Comparison of ENCODE assay signal across 20 cellular contexts in the genomic region with DNA sequence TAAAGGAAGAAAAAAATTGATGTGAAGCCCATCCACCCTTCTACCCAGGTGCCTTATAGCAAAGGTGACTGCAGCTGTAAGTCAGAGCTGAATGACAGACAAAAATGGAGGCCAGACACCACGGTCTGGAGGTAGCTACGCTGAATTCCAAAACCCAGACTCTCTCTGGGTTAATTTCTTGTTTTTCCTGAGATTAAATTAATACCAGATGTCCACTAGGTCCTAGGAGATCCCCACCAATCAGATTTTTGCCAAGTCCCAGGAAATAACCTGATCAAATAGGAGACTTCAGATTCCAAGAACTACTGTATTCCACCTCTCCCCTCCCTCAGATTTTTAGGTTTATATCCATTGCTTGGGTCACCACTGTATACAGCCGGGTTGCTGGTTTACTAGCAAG. TPM values are rescaled to one million over a fixed set of nuclear protein-coding genes. Genes with fewer than 3 reads are reported as not detected.
"Had no signal": no experiment of that assay in that cellular context is flagged by ENCODE, and none has a peak within 500 bp of the region (broad histone marks: within the 10 kb centered on the region; RNA-seq: fewer than 3 reads in every experiment).

No MANE protein-coding gene starts in this region.

- H3K9me3 Mint-ChIP-seq: activated T-helper 1 cell treated with anti-CD3 and anti-CD28 coated beads, Interleukin-12 subunit alpha, Interleukin-12 subunit beta, Interleukin-2, Interleukin-4 antibody, amounts not matched to agents 30 ng/mL and 10 ng/mL and 1 ng/mL, durations not matched to agents 14 hours and 24 hours and 36 hours; memory B cell; nephron; stimulated activated naive CD8-positive, alpha-beta T cell treated with anti-CD3 and anti-CD28 coated beads, Interleukin-15, Interleukin-2, amounts not matched to agents 100 ng/mL and 50 ng/mL, for 24 hours had no signal

- ATAC-seq: activated CD8-positive, alpha-beta T cell treated with anti-CD3 and anti-CD28 coated beads, Interleukin-2, amount 10 ng/mL, durations not matched to agents 7 days and 5 days; heart right ventricle had no signal

- H3K27me3 ChIP-seq: colonic mucosa, heart right ventricle, left lung, uterus had no signal

- H3K9me3 ChIP-seq: colonic mucosa, heart right ventricle, left lung, uterus had no signal

- H3K27me3 Mint-ChIP-seq: memory B cell; stimulated activated naive CD8-positive, alpha-beta T cell treated with anti-CD3 and anti-CD28 coated beads, Interleukin-15, Interleukin-2, amounts not matched to agents 100 ng/mL and 50 ng/mL, for 24 hours had no signal

- H3K27ac ChIP-seq: colonic mucosa, heart right ventricle, left lung, uterus, WERI-Rb-1 had no signal

- H3K27ac Mint-ChIP-seq: activated CD8-positive, alpha-beta T cell treated with anti-CD3 and anti-CD28 coated beads, Interleukin-2, amount 10 ng/mL, durations not matched to agents 7 days and 5 days; activated T-helper 1 cell treated with anti-CD3 and anti-CD28 coated beads, Interleukin-12 subunit alpha, Interleukin-12 subunit beta, Interleukin-2, Interleukin-4 antibody, amounts not matched to agents 30 ng/mL and 10 ng/mL and 1 ng/mL, durations not matched to agents 14 hours and 24 hours and 36 hours; memory B cell; stimulated activated naive CD8-positive, alpha-beta T cell treated with anti-CD3 and anti-CD28 coated beads, Interleukin-15, Interleukin-2, amounts not matched to agents 100 ng/mL and 50 ng/mL, for 24 hours had no signal

- H3K4me1 Mint-ChIP-seq: memory B cell had no signal

- H3K4me3 Mint-ChIP-seq: activated CD8-positive, alpha-beta T cell treated with anti-CD3 and anti-CD28 coated beads, Interleukin-2, amount 10 ng/mL, durations not matched to agents 7 days and 5 days; activated T-helper 1 cell treated with anti-CD3 and anti-CD28 coated beads, Interleukin-12 subunit alpha, Interleukin-12 subunit beta, Interleukin-2, Interleukin-4 antibody, amounts not matched to agents 30 ng/mL and 10 ng/mL and 1 ng/mL, durations not matched to agents 14 hours and 24 hours and 36 hours; memory B cell; nephron; stimulated activated naive CD8-positive, alpha-beta T cell treated with anti-CD3 and anti-CD28 coated beads, Interleukin-15, Interleukin-2, amounts not matched to agents 100 ng/mL and 50 ng/mL, for 24 hours had no signal

- H3K4me3 ChIP-seq: colonic mucosa, heart right ventricle, left lung, uterus had no signal

- DNase-seq: activated CD4-positive, alpha-beta T cell treated with anti-CD3 and anti-CD28 coated beads for 4 hours; activated CD8-positive, alpha-beta memory T cell treated with anti-CD3 and anti-CD28 coated beads, Interleukin-2, amount 50 U/mL, for 48 hours; activated CD8-positive, alpha-beta T cell treated with anti-CD3 and anti-CD28 coated beads, Interleukin-2, amount 10 ng/mL, durations not matched to agents 7 days and 5 days; activated naive CD4-positive, alpha-beta T cell treated with Interleukin-2 at 50 U/mL for 16 hours; colonic mucosa; foreskin melanocyte; heart right ventricle; islet precursor cell; left lung; occipital lobe; stimulated activated CD4-positive, alpha-beta T cell treated with anti-CD3 and anti-CD28 coated beads, Interleukin-2, amount 100 ng/mL, for 48 hours; T-helper 1 cell; uterus; WERI-Rb-1 had no signal

- H3K36me3 ChIP-seq: colonic mucosa, uterus had no signal

- H3K4me1 ChIP-seq: colonic mucosa, heart right ventricle, left lung, uterus had no signal

RNA-seq across cellular contexts. Expression of a gene that starts 47.2 kb away (rescaled TPM):
- polyA plus RNA-seq: adipose tissue, heart right ventricle, thymus had no signal
